Comparison of ENCODE assay signal across 18 cellular contexts in genomic region chr13:32125746-32126145, GRCh38.
A peak's percentile ranks its signal among the peaks of the same experiment; 100 is the strongest.
DNase-seq lines count a peak whose midpoint lies in the region; FAIRE-seq and TF ChIP-seq lines count a peak whose summit lies in the region.
"Had no signal": no experiment of that assay in that cellular context is flagged by ENCODE, and none has a peak within 500 bp of the region (broad histone marks: within the 10 kb centered on the region; RNA-seq: fewer than 3 reads in every experiment).

No MANE protein-coding gene starts in this region.

- H3K79me1 ChIP-seq in mesenchymal stem cell (replicated peaks; ENCODE audit: low read length, poor library complexity, severe bottlenecking) = no peaks in the 10 kb centered on the region

- H3K4me1 ChIP-seq in mesenchymal stem cell (ENCODE audit: control insufficient read depth, insufficient read depth, low read depth, low read length) (no peaks in the 10 kb centered on the region), smooth muscle cell (ENCODE audit: low read depth) (no peaks in the 10 kb centered on the region)
- H3K4me1 ChIP-seq: prostate gland had no signal

- H3K4me2 ChIP-seq in mesenchymal stem cell (ENCODE audit: low read length, poor library complexity, severe bottlenecking) (no peak overlapping the region), smooth muscle cell (no peak overlapping the region)

- no peak overlapping the region for H2BK120ac ChIP-seq in mesenchymal stem cell (ENCODE audit: low read depth, low read length)

- H2BK5ac ChIP-seq in mesenchymal stem cell (ENCODE audit: low read depth, low read length, poor library complexity, severe bottlenecking) = no peak overlapping the region

- no peaks in the 10 kb centered on the region for H3K79me2 ChIP-seq in smooth muscle cell (ENCODE audit: low read depth)

- H3K9ac ChIP-seq in mesenchymal stem cell (ENCODE audit: low read length) (peak overlapping the region; percentile 66), smooth muscle cell (ENCODE audit: low read depth) (no peak overlapping the region)

- no peaks in the 10 kb centered on the region for H3K27me3 ChIP-seq in mesenchymal stem cell (ENCODE audit: control insufficient read depth in 1 of 2, insufficient read depth in 1 of 2, low read length in 2 of 2)
- H3K27me3 ChIP-seq in smooth muscle cell (ENCODE audit: low read depth) = no peaks in the 10 kb centered on the region

- no peak for TF ChIP-seq CTCF in smooth muscle cell (IDR thresholded peaks at IDR 0.05; ENCODE audit: borderline replicate concordance, insufficient read depth, poor library complexity, severe bottlenecking)

- no peak overlapping the region for H4K91ac ChIP-seq in mesenchymal stem cell (ENCODE audit: low read length)

- no peak for FAIRE-seq in GM12892 (lab: Jason Lieb, UNC)
- FAIRE-seq: D721Med, RCC 7860 had no signal

- no peak overlapping the region for H2BK15ac ChIP-seq in mesenchymal stem cell (ENCODE audit: low read depth, poor library complexity, severe bottlenecking)

- H3K9me3 ChIP-seq in mesenchymal stem cell (ENCODE audit: control insufficient read depth, low read length) = no peaks in the 10 kb centered on the region
- no peaks in the 10 kb centered on the region for H3K9me3 ChIP-seq in smooth muscle cell (replicated peaks; ENCODE audit: low read depth)
- H3K9me3 ChIP-seq: prostate gland had no signal

- no peak overlapping the region for H3K18ac ChIP-seq in mesenchymal stem cell (ENCODE audit: low read depth in 1 of 2, low read length in 2 of 2)

- H3K4me3 ChIP-seq in mesenchymal stem cell (ENCODE audit: insufficient read depth in 1 of 2, low read depth in 1 of 2, low read length in 2 of 2) = peak overlapping the region in 1 of 2 experiments; percentile 7
- H3K4me3 ChIP-seq in smooth muscle cell = no peak overlapping the region
- H3K4me3 ChIP-seq: prostate gland had no signal

- no peak overlapping the region for H3K23ac ChIP-seq in mesenchymal stem cell (ENCODE audit: low read length in 2 of 2)

- no peak for TF ChIP-seq POLR2A in GM12892 (IDR thresholded peaks at IDR 0.05; ENCODE audit: low read depth, low read length)

- H2AFZ ChIP-seq in mesenchymal stem cell (ENCODE audit: low read depth, low read length) (no peak overlapping the region), smooth muscle cell (ENCODE audit: low read depth) (no peak overlapping the region)

- no peaks in the 10 kb centered on the region for H3F3A ChIP-seq in smooth muscle cell (ENCODE audit: low read depth)

- no peak overlapping the region for H2AK5ac ChIP-seq in mesenchymal stem cell (ENCODE audit: low read length, severe bottlenecking)

- WGBS in mesenchymal stem cell = 93% methylated on average over 3 of the region's 3 CpGs
- WGBS in smooth muscle cell (ENCODE audit: low lambda C conversion rate) = 88% methylated on average over 3 of the region's 3 CpGs

- no peak overlapping the region for H2BK12ac ChIP-seq in mesenchymal stem cell (ENCODE audit: low read length in 2 of 2)

- H3K27ac ChIP-seq in mesenchymal stem cell (ENCODE audit: low read length, poor library complexity, severe bottlenecking) (no peak overlapping the region), smooth muscle cell (ENCODE audit: low read depth) (no peak overlapping the region)

- no peak overlapping the region for H3K4ac ChIP-seq in mesenchymal stem cell (ENCODE audit: low read depth in 1 of 2, low read length in 2 of 2)

- H3K14ac ChIP-seq in mesenchymal stem cell (ENCODE audit: low read length in 2 of 2) = no peak overlapping the region

- no peak overlapping the region for H4K8ac ChIP-seq in mesenchymal stem cell (ENCODE audit: low read length)

- H3K36me3 ChIP-seq in mesenchymal stem cell (ENCODE audit: control insufficient read depth in 1 of 2, insufficient read depth in 2 of 2, low read depth in 1 of 2, low read length in 2 of 2) = no peaks in the 10 kb centered on the region
- H3K36me3 ChIP-seq in smooth muscle cell (ENCODE audit: low read depth) = no peaks in the 10 kb centered on the region
- H3K36me3 ChIP-seq: prostate gland had no signal

- no peaks in the 10 kb centered on the region for H4K20me1 ChIP-seq in smooth muscle cell (ENCODE audit: low read depth)

- DNase-seq in AG08395 (ENCODE audit: low spot score) (peak; percentile 17), HCEC 1CT (peak; percentile 5), SKM-1 (lab: John Stamatoyannopoulos, UW; ENCODE audit: unreplicated experiment) (peak; percentile 78), mesenchymal stem cell (no peak), GM12892 (ENCODE audit: insufficient read length) (no peak), smooth muscle cell (lab: John Stamatoyannopoulos, UW; ENCODE audit: unreplicated experiment) (no peak), NCI-H226 (no peak), OCI-M2 (lab: John Stamatoyannopoulos, UW; ENCODE audit: unreplicated experiment) (no peak)
- DNase-seq: activated CD8-positive, alpha-beta memory T cell treated with anti-CD3 and anti-CD28 coated beads for 24 hours; anterior cingulate cortex; H9; hippocampal formation; NCI-H1694 treated with DMSO at 0.1 percent for 48 hours; NCI-H524 treated with DMSO at 0.1 percent for 48 hours; T-cell had no signal

Comparison
In these comparisons a context has a peak if more than half of its experiments do, and no peak if none do; other contexts are left out.
1. DNase-seq: peak in AG08395 (single experiment), HCEC 1CT (single experiment) and SKM-1 (single experiment); none in mesenchymal stem cell (single experiment), GM12892 (single experiment), smooth muscle cell (single experiment), NCI-H226 (single experiment) and OCI-M2 (single experiment).